ENCODE assay signal across 17 cellular contexts in genomic region chr13:66703597-66703996, GRCh38.
DNase-seq lines count a peak whose midpoint lies in the region; ATAC-seq and TF ChIP-seq lines count a peak whose summit lies in the region.
"Had no signal": no experiment of that assay in that cellular context is flagged by ENCODE, and none has a peak within 500 bp of the region (broad histone marks: within the 10 kb centered on the region; RNA-seq: fewer than 3 reads in every experiment).

No MANE protein-coding gene starts in this region.

- H3K9me3 Mint-ChIP-seq in nephron progenitor cell: no peaks in the 10 kb centered on the region
- H3K9me3 Mint-ChIP-seq: GM23338 had no signal

- no peaks in the 10 kb centered on the region for H3K36me3 Mint-ChIP-seq in nephron progenitor cell (ENCODE audit: low read depth)
- H3K36me3 Mint-ChIP-seq: CD14-positive monocyte; CD4-positive, alpha-beta memory T cell had no signal

- H3K4me1 Mint-ChIP-seq in nephron progenitor cell: peaks cover 22% of the 10 kb centered on the region
- H3K4me1 Mint-ChIP-seq: CD14-positive monocyte; CD4-positive, alpha-beta memory T cell; GM23338 had no signal

- ATAC-seq in GM18861 (IDR thresholded peaks at IDR 0.05; ENCODE audit: unreplicated experiment) (no peak), GM21723 (IDR thresholded peaks at IDR 0.05; ENCODE audit: unreplicated experiment) (no peak), GM18907 (IDR thresholded peaks at IDR 0.05; ENCODE audit: unreplicated experiment) (no peak)
- ATAC-seq: A549, GM12878, GM23338, HCT116 had no signal

- no peak for TF ChIP-seq CTCF in nephron progenitor cell (IDR thresholded peaks at IDR 0.05)

- no peak overlapping the region for H3K4me3 Mint-ChIP-seq in nephron progenitor cell
- H3K4me3 Mint-ChIP-seq: CD14-positive monocyte; CD4-positive, alpha-beta memory T cell; GM23338 had no signal

- no peaks in the 10 kb centered on the region for H3K27me3 Mint-ChIP-seq in nephron progenitor cell (ENCODE audit: low read depth, poor library complexity)
- H3K27me3 Mint-ChIP-seq: CD4-positive, alpha-beta memory T cell had no signal

- DNase-seq in NCI-H82 (lab: John Stamatoyannopoulos, UW) (peak; percentile 26), NCI-H82 treated with DMSO at 0.1 percent for 48 hours (lab: John Stamatoyannopoulos, UW; ENCODE audit: unreplicated experiment) (no peak), SHP77 (lab: John Stamatoyannopoulos, UW) (peak; percentile 23 to 47), nephron progenitor cell (peak; percentile 10)
- DNase-seq: AML-193; CD4-positive, alpha-beta memory T cell; DMS79 treated with DMSO at 0.1 percent for 48 hours; EL; H7 had no signal

- H3K27ac Mint-ChIP-seq in nephron progenitor cell: no peak overlapping the region
- H3K27ac Mint-ChIP-seq: CD14-positive monocyte; CD4-positive, alpha-beta memory T cell; GM23338 had no signal
